In genomic region chr1:162391790-162392563, GRCh38 we compare ENCODE assay signal across 8 cellular contexts. TPM values are rescaled to one million over a fixed set of nuclear protein-coding genes. Genes with fewer than 3 reads are reported as not detected.
A peak's percentile ranks its signal among the peaks of the same experiment; 100 is the strongest.
DNase-seq lines count a peak whose midpoint lies in the region; ATAC-seq, FAIRE-seq and TF ChIP-seq lines count a peak whose summit lies in the region.

No MANE protein-coding gene starts in this region.

- no peaks in the 10 kb centered on the region for H3K9me3 ChIP-seq in colonic mucosa

- H3K9ac ChIP-seq in colonic mucosa (ENCODE audit: low read depth in 2 of 2, low read length in 2 of 2) = no peak overlapping the region

- no peaks in the 10 kb centered on the region for H3K36me3 ChIP-seq in colonic mucosa

- no peak overlapping the region for H3K4me3 ChIP-seq in colonic mucosa

- peak; percentile 97 for TF ChIP-seq CTCF in D721Med (IDR thresholded peaks at IDR 0.05; ENCODE audit: insufficient read depth, missing control alignments)
- TF ChIP-seq CTCF in colonic mucosa (IDR thresholded peaks at IDR 0.05) = peak; percentile 69

- DNase-seq in D721Med (ENCODE audit: insufficient read length, low spot score) (no peak), HCEC 1CT (peak; percentile 53), NOMO-1 (lab: John Stamatoyannopoulos, UW; ENCODE audit: unreplicated experiment in 2 of 2) (peak; percentile 10 to 38), colonic mucosa (no peak), medulla oblongata (ENCODE audit: extremely low spot score) (peak; percentile 57), posterior vena cava (ENCODE audit: low spot score) (no peak), NCI-H1048 (lab: John Stamatoyannopoulos, UW) (no peak)

- no peak for ATAC-seq in HG03442 (IDR thresholded peaks at IDR 0.05; ENCODE audit: unreplicated experiment)

- no peaks in the 10 kb centered on the region for H3K27me3 ChIP-seq in colonic mucosa

- intact Hi-C loops in colonic mucosa (cut with DNase I) (loop anchor here (5.0 kb wide), 2 partner anchors 40 to 335 kb away; no protein-coding TSS in a partner anchor), posterior vena cava (cut with DNase I) (loop anchor here in 1 of 2 donors (5.0 kb wide), 1 partner anchor 335 kb away; no protein-coding TSS in a partner anchor)

- peak; percentile 97 for FAIRE-seq in D721Med (lab: Jason Lieb, UNC)

- no peaks in the 10 kb centered on the region for H3K4me1 ChIP-seq in colonic mucosa

- no peak overlapping the region for H3K27ac ChIP-seq in colonic mucosa

RNA-seq across cellular contexts. Expression of gene C1orf226, which starts 10.4 kb away (rescaled TPM):
- 10 to 100 TPM; 26.9 to 54.0 TPM for total RNA-seq in colonic mucosa
- 1 to 10 TPM; 5.7 to 9.1 TPM for total RNA-seq in posterior vena cava

RNA-seq across cellular contexts. Expression of gene SPATA46, which starts 15.3 kb away (rescaled TPM):
- total RNA-seq in colonic mucosa (not detected), posterior vena cava (not detected)

RNA-seq across cellular contexts. Expression of gene SH2D1B, which starts 20.0 kb away (rescaled TPM):
- total RNA-seq in colonic mucosa = under 1 TPM; 0.27 to 0.69 TPM
- under 1 TPM; 0.14 to 0.69 TPM for total RNA-seq in posterior vena cava

Comparison
In these comparisons a context has a peak if more than half of its experiments do, and no peak if none do; other contexts are left out.
1. DNase-seq: peak in HCEC 1CT (single experiment), NOMO-1 (2 of 2) and medulla oblongata (single experiment); none in D721Med (single experiment), colonic mucosa (single experiment), posterior vena cava (single experiment) and NCI-H1048 (single experiment).